In genomic region chr5:102296229-102296817, GRCh38 we compare ENCODE assay signal across 1 cellular context.
TF ChIP-seq lines count a peak whose summit lies in the region.

SLCO4C1 (minus strand) TSS chr5:102296284; CDS start chr5:102296262, 22 bp downstream.

TF ChIP-seq in HepG2, 621 proteins besides CTCF, POLR2A, EP300 and RAD21 (continued from another document and continues in another):
- peak; percentile 19; the same call in 1 of the 2 replicates for TF ChIP-seq ZNF441 (CRISPR knock-in tag; IDR thresholded peaks at IDR 0.05; ENCODE audit: borderline replicate concordance)
- TF ChIP-seq PBX3 (CRISPR knock-in tag; IDR thresholded peaks at IDR 0.05; ENCODE audit: borderline replicate concordance): no peak
- TF ChIP-seq ZNF747 (CRISPR knock-in tag; IDR thresholded peaks at IDR 0.05; ENCODE audit: borderline replicate concordance): peak; percentile 55; the same call in 1 of the 2 replicates
- peak; percentile 83 for TF ChIP-seq ZNF280D (CRISPR knock-in tag; IDR thresholded peaks at IDR 0.05)
- TF ChIP-seq PBX2 (CRISPR knock-in tag; IDR thresholded peaks at IDR 0.05): no peak
- TF ChIP-seq CEBPG (CRISPR knock-in tag; IDR thresholded peaks at IDR 0.05): no peak; the same call in 1 of the 2 replicates
- TF ChIP-seq ZNF768 (CRISPR knock-in tag; IDR thresholded peaks at IDR 0.05): peak; percentile 80; the same call in 1 of the 2 replicates
- TF ChIP-seq RBM39 (IDR thresholded peaks at IDR 0.05; ENCODE audit: low read depth, low read length, poor library complexity, severe bottlenecking): no peak
- TF ChIP-seq NR2F6 (IDR thresholded peaks at IDR 0.05): no peak
- TF ChIP-seq NR2F6 (CRISPR knock-in tag; IDR thresholded peaks at IDR 0.05): peak; percentile 48
- peak; percentile 86; the same call in 1 of the 2 replicates for TF ChIP-seq TARDBP (CRISPR knock-in tag; IDR thresholded peaks at IDR 0.05)
- peak; percentile 50 for TF ChIP-seq STAG1 (CRISPR knock-in tag; IDR thresholded peaks at IDR 0.05)
- TF ChIP-seq TBL1XR1 (IDR thresholded peaks at IDR 0.05; ENCODE audit: borderline replicate concordance, low read length, partially characterized antibody): no peak
- no peak for TF ChIP-seq XBP1 (CRISPR knock-in tag; IDR thresholded peaks at IDR 0.05)
- TF ChIP-seq PAXIP1 (CRISPR knock-in tag; conservative IDR thresholded peaks at IDR 0.05): peak; percentile 50; the same call in 1 of the 2 replicates
- TF ChIP-seq ZNF709 (CRISPR knock-in tag; IDR thresholded peaks at IDR 0.05): peak; percentile 51; the same call in 1 of the 2 replicates
- peak; percentile 96; the same call in 1 of the 2 replicates for TF ChIP-seq NAIF1 (CRISPR knock-in tag; IDR thresholded peaks at IDR 0.05; ENCODE audit: borderline replicate concordance)
- no peak for TF ChIP-seq MEIS1 (CRISPR knock-in tag; IDR thresholded peaks at IDR 0.05; ENCODE audit: borderline replicate concordance)
- no peak for TF ChIP-seq USF2 (IDR thresholded peaks at IDR 0.05; ENCODE audit: low read depth, low read length)
- TF ChIP-seq USF2 (CRISPR knock-in tag; IDR thresholded peaks at IDR 0.05; ENCODE audit: borderline replicate concordance): no peak
- TF ChIP-seq DMTF1 (CRISPR knock-in tag; IDR thresholded peaks at IDR 0.05): no peak
- no peak for TF ChIP-seq ATF5 (CRISPR knock-in tag; IDR thresholded peaks at IDR 0.05; ENCODE audit: low read depth)
- TF ChIP-seq BCL3 (CRISPR knock-in tag; IDR thresholded peaks at IDR 0.05): peak; percentile 70; the same call in 1 of the 2 replicates
- 0 out of 2 replicates have a peak, but pooled peaks have one; percentile 8 for TF ChIP-seq ZNF737 (CRISPR knock-in tag; IDR thresholded peaks at IDR 0.05; ENCODE audit: borderline replicate concordance)
- peak; percentile 85 for TF ChIP-seq ZSCAN21 (CRISPR knock-in tag; IDR thresholded peaks at IDR 0.05; ENCODE audit: borderline replicate concordance)
- no peak for TF ChIP-seq KDM5A (IDR thresholded peaks at IDR 0.05; ENCODE audit: borderline replicate concordance, low read length)
- TF ChIP-seq SRSF1 (optimal IDR thresholded peaks at IDR 0.05; ENCODE audit: low read depth, low read length): no peak
- TF ChIP-seq NFYC (CRISPR knock-in tag; IDR thresholded peaks at IDR 0.05): peak; percentile 64
- TF ChIP-seq TCF7 (IDR thresholded peaks at IDR 0.05; ENCODE audit: low read depth): no peak
- 0 out of 2 replicates have a peak, but pooled peaks have one; percentile 64 for TF ChIP-seq HOXA5 (CRISPR knock-in tag; IDR thresholded peaks at IDR 0.05)
- TF ChIP-seq ZFP36L1 (CRISPR knock-in tag; IDR thresholded peaks at IDR 0.05): peak; percentile 90
- no peak for TF ChIP-seq DNMT3B (CRISPR knock-in tag; conservative IDR thresholded peaks at IDR 0.05)
- no peak for TF ChIP-seq NONO (IDR thresholded peaks at IDR 0.05)
- peak; percentile 80 for TF ChIP-seq NONO (CRISPR knock-in tag; conservative IDR thresholded peaks at IDR 0.05)
- no peak for TF ChIP-seq NPAS2 (CRISPR knock-in tag; IDR thresholded peaks at IDR 0.05; ENCODE audit: borderline replicate concordance)
- no peak for TF ChIP-seq ZNF224 (CRISPR knock-in tag; IDR thresholded peaks at IDR 0.05)
- peak; percentile 80; the same call in 1 of the 2 replicates for TF ChIP-seq ZBTB34 (CRISPR knock-in tag; IDR thresholded peaks at IDR 0.05)
- TF ChIP-seq FIP1L1 (IDR thresholded peaks at IDR 0.05; ENCODE audit: borderline replicate concordance, insufficient read depth, low read depth, low read length): no peak
- peak; percentile 50 for TF ChIP-seq THAP11 (CRISPR knock-in tag; IDR thresholded peaks at IDR 0.05)
- TF ChIP-seq MYC (CRISPR knock-in tag; IDR thresholded peaks at IDR 0.05; ENCODE audit: borderline replicate concordance): peak; percentile 66
- no peak for TF ChIP-seq ZUFSP (CRISPR knock-in tag; IDR thresholded peaks at IDR 0.05; ENCODE audit: borderline replicate concordance)
- no peak for TF ChIP-seq NFIB (CRISPR knock-in tag; IDR thresholded peaks at IDR 0.05; ENCODE audit: borderline replicate concordance)
